In genomic region chr15:83064859-83065258, GRCh38 we compare ENCODE assay signal across 8 cellular contexts. TPM values are rescaled to one million over a fixed set of nuclear protein-coding genes. Genes with fewer than 3 reads are reported as not detected.
DNase-seq lines count a peak whose midpoint lies in the region; ATAC-seq and TF ChIP-seq lines count a peak whose summit lies in the region.

No MANE protein-coding gene starts in this region.

- H3K36me3 Mint-ChIP-seq in endothelial cell (ENCODE audit: low read depth, unreplicated experiment): no peaks in the 10 kb centered on the region

- no peaks in the 10 kb centered on the region for H3K9me3 Mint-ChIP-seq in endothelial cell (ENCODE audit: unreplicated experiment)

- peak; percentile 1 for DNase-seq in NCI-H1092 treated with DMSO at 0.1 percent for 48 hours (lab: John Stamatoyannopoulos, UW)
- DNase-seq in NCI-H1092 (lab: John Stamatoyannopoulos, UW): no peak
- peak; percentile 47 for DNase-seq in OCI-M1 (lab: John Stamatoyannopoulos, UW)
- no peak for DNase-seq in endothelial cell (ENCODE audit: low spot score)
- no peak for DNase-seq in skeletal muscle cell (ENCODE audit: low read depth)
- no peak for DNase-seq in T-helper 9 cell
- no peak for DNase-seq in putamen (ENCODE audit: low spot score)

- H3K27ac Mint-ChIP-seq in endothelial cell (ENCODE audit: unreplicated experiment): no peak overlapping the region

- peak overlapping the region; percentile 83 for H3K4me3 Mint-ChIP-seq in endothelial cell (ENCODE audit: unreplicated experiment)

- no peaks in the 10 kb centered on the region for H3K4me1 Mint-ChIP-seq in endothelial cell (ENCODE audit: unreplicated experiment)

- peak overlapping the region; percentile 97 for H3K4me3 ChIP-seq in skeletal muscle cell (ENCODE audit: low read depth, low read length)

- ATAC-seq in HG02763 (IDR thresholded peaks at IDR 0.05; ENCODE audit: unreplicated experiment): no peak

- TF ChIP-seq CTCF in endothelial cell (IDR thresholded peaks at IDR 0.05; ENCODE audit: unreplicated experiment): no peak

- H3K27me3 Mint-ChIP-seq in endothelial cell (ENCODE audit: unreplicated experiment): no peaks in the 10 kb centered on the region

RNA-seq across cellular contexts. Expression of gene BTBD1, which starts 2.2 kb away (rescaled TPM):
- 47.2 TPM for total RNA-seq in endothelial cell (ENCODE audit: unreplicated experiment)

RNA-seq across cellular contexts. Expression of gene TM6SF1, which starts 42.6 kb away (rescaled TPM):
- 6.0 TPM for total RNA-seq in endothelial cell (ENCODE audit: unreplicated experiment)

RNA-seq across cellular contexts. Expression of gene C15orf40, which starts 53.4 kb away (rescaled TPM):
- 17.4 TPM for total RNA-seq in endothelial cell (ENCODE audit: unreplicated experiment)

Comparison
In these comparisons a context has a peak if more than half of its experiments do, and no peak if none do; other contexts are left out.
1. DNase-seq: peak in NCI-H1092 treated with DMSO at 0.1 percent for 48 hours (single experiment) and OCI-M1 (single experiment); none in NCI-H1092 (single experiment), endothelial cell (single experiment), skeletal muscle cell (single experiment), T-helper 9 cell (single experiment) and putamen (single experiment).